8 cellular contexts compared by ENCODE assay signal in the genomic region with DNA sequence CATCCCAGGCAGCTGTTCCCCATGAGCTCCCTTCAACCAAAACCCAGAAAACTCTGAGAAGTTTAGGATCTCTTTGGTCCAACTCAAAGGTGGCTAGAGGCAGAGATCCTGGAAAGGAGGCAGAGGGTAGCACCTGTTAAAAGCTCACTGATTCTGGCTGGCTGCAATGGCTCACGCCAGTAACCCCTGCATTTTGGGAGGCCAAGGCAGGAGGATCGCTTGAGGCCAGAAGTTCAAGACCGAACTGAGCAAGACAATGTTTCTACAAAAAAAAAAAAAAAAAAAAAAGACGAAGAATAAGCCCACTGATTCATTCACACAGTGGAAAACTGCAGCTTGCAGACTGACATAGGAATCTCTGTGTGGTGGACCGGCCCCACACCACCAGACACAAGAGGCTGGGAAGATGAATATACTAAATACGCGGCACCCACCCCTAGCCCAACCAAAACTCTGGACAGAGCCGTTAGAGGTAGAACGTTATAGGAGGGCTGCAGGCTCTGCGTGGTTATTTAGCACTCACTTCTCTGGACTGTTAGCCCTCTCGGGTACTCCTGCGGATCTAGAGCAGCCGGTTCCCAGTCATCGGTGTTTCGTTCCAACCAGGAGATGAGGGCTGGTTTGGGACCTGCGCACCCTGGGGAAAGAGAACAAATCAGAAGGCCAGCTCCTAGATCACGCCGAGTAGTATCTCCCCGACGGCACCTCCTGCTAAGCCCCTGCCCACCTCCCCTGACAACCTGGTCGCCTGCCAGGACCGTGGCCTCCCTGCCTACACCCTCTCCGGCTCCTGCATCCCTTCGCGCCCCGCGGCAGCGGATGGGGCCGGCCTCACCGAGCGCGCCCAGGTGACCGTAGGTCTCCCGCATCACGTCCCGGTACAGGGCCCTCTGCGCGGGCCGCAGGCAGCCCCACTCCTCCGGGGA. TPM values are rescaled to one million over a fixed set of nuclear protein-coding genes. Genes with fewer than 3 reads are reported as not detected.
A peak's percentile ranks its signal among the peaks of the same experiment; 100 is the strongest.
DNase-seq lines count a peak whose midpoint lies in the region; ATAC-seq and TF ChIP-seq lines count a peak whose summit lies in the region.

No MANE protein-coding gene starts in this region.

- ATAC-seq in HG02763 (IDR thresholded peaks at IDR 0.05; ENCODE audit: unreplicated experiment) (peak; percentile 19), gastroesophageal sphincter (peak; percentile 57), aorta (ENCODE audit: low FRiP score) (peak; percentile 83)

- 13 to 28% methylated on average over 7 to 13 of the region's 40 CpGs for WGBS in gastroesophageal sphincter (ENCODE audit: low coverage in 1 of 2), 2 donors
- WGBS in neuronal stem cell (ENCODE audit: extremely low coverage in 2 of 2, insufficient read length in 2 of 2, insufficient replicate concordance in 1 of 2), 2 donors, result no CpG with 5 or more reads among the region's 40 CpGs
- 11% methylated on average over 40 of the region's 40 CpGs for WGBS in aorta, 2 donors

- H3K4me1 ChIP-seq in gastroesophageal sphincter, result peaks cover 0 to 32% (median 0%) of the 10 kb centered on the region in 3 donors
- peaks cover 0 to 3% of the 10 kb centered on the region in 2 donors for H3K4me1 ChIP-seq in neuronal stem cell (ENCODE audit: control insufficient read depth in 2 of 2, insufficient read depth in 1 of 2, low read depth in 1 of 2, low read length in 2 of 2)
- H3K4me1 ChIP-seq in aorta (ENCODE audit: control insufficient read depth in 1 of 2, insufficient read depth in 2 of 2, low read length in 2 of 2), result no peaks in the 10 kb centered on the region

- H3K27ac ChIP-seq in gastroesophageal sphincter, result peak overlapping the region; percentile 74 to 98 (median 96)
- peak overlapping the region; percentile 74 for H3K27ac ChIP-seq in neuronal stem cell (replicated peaks; ENCODE audit: low read length)
- H3K27ac ChIP-seq in aorta (ENCODE audit: low read depth in 1 of 2, low read length in 2 of 2), result peak overlapping the region; percentile 64 to 93

- H4K8ac ChIP-seq in neuronal stem cell (ENCODE audit: low read depth, low read length), result peak overlapping the region; percentile 92

- TF ChIP-seq POLR2A in gastroesophageal sphincter (IDR thresholded peaks at IDR 0.05), result no peak

- peak overlapping the region; percentile 95 for H3K9ac ChIP-seq in neuronal stem cell (ENCODE audit: low read depth, low read length, poor library complexity)

- H3K36me3 ChIP-seq in gastroesophageal sphincter (peaks cover 0 to 38% of the 10 kb centered on the region in 2 donors), neuronal stem cell (replicated peaks in 1 of 2; ENCODE audit: control insufficient read depth in 2 of 2, insufficient read depth in 2 of 2, low read length in 2 of 2) (peaks cover 11 to 47% of the 10 kb centered on the region in 2 donors), aorta (ENCODE audit: control insufficient read depth in 1 of 2, insufficient read depth in 2 of 2, low read length in 1 of 2) (peaks cover 0 to 3% of the 10 kb centered on the region in 2 donors)

- H3K4me2 ChIP-seq in neuronal stem cell (ENCODE audit: insufficient read depth, low read length, poor library complexity, severe bottlenecking), result peak overlapping the region; percentile 96

- peak overlapping the region; percentile 79 for H2BK5ac ChIP-seq in neuronal stem cell (ENCODE audit: low read length)

- peak; percentile 9 for DNase-seq in NCI-H1694 treated with DMSO at 0.1 percent for 48 hours (lab: John Stamatoyannopoulos, UW)
- DNase-seq in NCI-H1694 (lab: John Stamatoyannopoulos, UW), result no peak
- DNase-seq in NCI-H345 treated with DMSO at 0.1 percent for 48 hours (lab: John Stamatoyannopoulos, UW; ENCODE audit: unreplicated experiment), result peak; percentile 45
- peak; percentile 81 for DNase-seq in activated effector memory CD4-positive, alpha-beta T cell treated with anti-CD3 and anti-CD28 coated beads, Interleukin-2, amount 50 U/mL, for 16 hours
- no peak for DNase-seq in neuronal stem cell (ENCODE audit: low spot score)
- DNase-seq in aorta, result peak; percentile 71 to 90

- peak overlapping the region; percentile 97 for H3K18ac ChIP-seq in neuronal stem cell (ENCODE audit: low read length)

- peak overlapping the region; percentile 97 for H3K23ac ChIP-seq in neuronal stem cell (ENCODE audit: low read depth, low read length, poor library complexity)

- H3K9me3 ChIP-seq in gastroesophageal sphincter (no peaks in the 10 kb centered on the region), neuronal stem cell (replicated peaks in 1 of 2; ENCODE audit: control insufficient read depth in 2 of 2, insufficient read depth in 1 of 2, low read depth in 1 of 2, low read length in 2 of 2) (no peaks in the 10 kb centered on the region), aorta (ENCODE audit: control insufficient read depth, low read length) (no peaks in the 10 kb centered on the region)

- peak overlapping the region; percentile 88 for H2AFZ ChIP-seq in neuronal stem cell (ENCODE audit: low read length)

- peak overlapping the region; percentile 72 for H2BK15ac ChIP-seq in neuronal stem cell (ENCODE audit: low read length)

- peak overlapping the region; percentile 38 for H4K91ac ChIP-seq in neuronal stem cell (ENCODE audit: low read depth, low read length, poor library complexity)

- H3K14ac ChIP-seq in neuronal stem cell (ENCODE audit: low read length), result peak overlapping the region; percentile 95

- intact Hi-C loops in aorta (cut with DNase I), result no loop called here

- H3K79me1 ChIP-seq in neuronal stem cell (ENCODE audit: low read depth, low read length), result peaks cover 4% of the 10 kb centered on the region

- TF ChIP-seq EP300 in gastroesophageal sphincter (IDR thresholded peaks at IDR 0.05), result no peak

- H2BK120ac ChIP-seq in neuronal stem cell (ENCODE audit: low read depth, low read length), result peak overlapping the region; percentile 39

- H2BK12ac ChIP-seq in neuronal stem cell (ENCODE audit: low read length), result no peak overlapping the region

- no peak for TF ChIP-seq CTCF in gastroesophageal sphincter (IDR thresholded peaks at IDR 0.05)

- H3K4ac ChIP-seq in neuronal stem cell (ENCODE audit: low read length), result peak overlapping the region; percentile 40

- H3K27me3 ChIP-seq in gastroesophageal sphincter (no peaks in the 10 kb centered on the region), neuronal stem cell (ENCODE audit: control insufficient read depth in 3 of 3, insufficient read depth in 3 of 3, low read depth in 1 of 3, low read length in 3 of 3) (no peaks in the 10 kb centered on the region), aorta (ENCODE audit: control insufficient read depth in 1 of 2, insufficient read depth in 2 of 2, low read length in 1 of 2) (no peaks in the 10 kb centered on the region)

- H3K4me3 ChIP-seq in gastroesophageal sphincter (peak overlapping the region; percentile 61 to 86), neuronal stem cell (ENCODE audit: low read length in 2 of 2) (peak overlapping the region; percentile 89 to 96), aorta (ENCODE audit: low read length in 2 of 2) (peak overlapping the region; percentile 80 to 83)

- H2AK5ac ChIP-seq in neuronal stem cell (ENCODE audit: low read depth, low read length), result peak overlapping the region; percentile 98

RNA-seq across cellular contexts. Expression of a gene that starts 0.9 kb away (rescaled TPM):
- 10 to 100 TPM in 2 of 4 donors, 1 to 10 TPM in 2; 9.7 to 13.1 (median 11.4) TPM for total RNA-seq in gastroesophageal sphincter
- polyA plus RNA-seq in neuronal stem cell (2013, experiment 1 of 2), result 17.0 TPM
- polyA plus RNA-seq in neuronal stem cell (2013, experiment 2 of 2), result 18.5 TPM
- 1 to 10 TPM; 5.7 to 7.1 TPM for total RNA-seq in aorta
- 1 to 10 TPM; 2.9 to 3.3 TPM for polyA plus RNA-seq in aorta

RNA-seq across cellular contexts. Expression of a gene that starts 23.8 kb away (rescaled TPM):
- 10 to 100 TPM in 3 of 4 donors, 1 to 10 TPM in 1; 6.9 to 17.0 (median 12.2) TPM for total RNA-seq in gastroesophageal sphincter
- polyA plus RNA-seq in neuronal stem cell (2013, experiment 1 of 2), result 12.5 TPM
- 12.6 TPM for polyA plus RNA-seq in neuronal stem cell (2013, experiment 2 of 2)
- 10 to 100 TPM in 1 of 2 donors, 1 to 10 TPM in 1; 8.5 to 21.8 TPM for total RNA-seq in aorta
- polyA plus RNA-seq in aorta, result 1 to 10 TPM; 3.1 to 8.6 TPM

RNA-seq across cellular contexts. Expression of a gene that starts 37.8 kb away (rescaled TPM):
- 10 to 100 TPM; 15.9 to 22.1 (median 20.8) TPM for total RNA-seq in gastroesophageal sphincter
- 6.6 TPM for polyA plus RNA-seq in neuronal stem cell (2013, experiment 1 of 2)
- 7.2 TPM for polyA plus RNA-seq in neuronal stem cell (2013, experiment 2 of 2)
- total RNA-seq in aorta, result 10 to 100 TPM in 1 of 2 donors, 1 to 10 TPM in 1; 9.0 to 12.9 TPM
- polyA plus RNA-seq in aorta, result 10 to 100 TPM; 17.4 to 20.2 TPM

RNA-seq across cellular contexts. Expression of a gene that starts 41.5 kb away (rescaled TPM):
- total RNA-seq in gastroesophageal sphincter (10 to 100 TPM; 21.7 to 49.2 (median 41.8) TPM), aorta (10 to 100 TPM; 50.5 to 53.4 TPM)
- polyA plus RNA-seq in neuronal stem cell (2013, experiment 1 of 2), result 52.4 TPM
- polyA plus RNA-seq in neuronal stem cell (2013, experiment 2 of 2), result 55.2 TPM
- 100 to 1,000 TPM in 1 of 2 donors, 10 to 100 TPM in 1; 28.2 to 217 TPM for polyA plus RNA-seq in aorta

RNA-seq across cellular contexts. Expression of a gene that starts 49.0 kb away (rescaled TPM):
- total RNA-seq in gastroesophageal sphincter (10 to 100 TPM; 19.9 to 52.1 (median 32.8) TPM), aorta (10 to 100 TPM; 52.7 to 56.0 TPM)
- polyA plus RNA-seq in neuronal stem cell (2013, experiment 1 of 2), result 30.9 TPM
- polyA plus RNA-seq in neuronal stem cell (2013, experiment 2 of 2), result 31.8 TPM
- polyA plus RNA-seq in aorta, result 10 to 100 TPM; 15.3 to 47.2 TPM

Comparison
In these comparisons a context has a peak if more than half of its experiments do, and no peak if none do; other contexts are left out.
1. DNase-seq: peak in NCI-H1694 treated with DMSO at 0.1 percent for 48 hours (single experiment), NCI-H345 treated with DMSO at 0.1 percent for 48 hours (single experiment), activated effector memory CD4-positive, alpha-beta T cell treated with anti-CD3 and anti-CD28 coated beads, Interleukin-2, amount 50 U/mL, for 16 hours (single experiment) and aorta (2 of 2); none in NCI-H1694 (single experiment) and neuronal stem cell (single experiment).
2. ATAC-seq: peak in every context shown above with its lines; median percentile 83 in aorta; 57 in gastroesophageal sphincter; 19 in HG02763.
3. Peak in every context shown above with its lines, with median percentiles within 50 percentile points of each other: H3K27ac ChIP-seq and H3K4me3 ChIP-seq.